Comparison of ENCODE assay signal across 9 cellular contexts in the genomic region with DNA sequence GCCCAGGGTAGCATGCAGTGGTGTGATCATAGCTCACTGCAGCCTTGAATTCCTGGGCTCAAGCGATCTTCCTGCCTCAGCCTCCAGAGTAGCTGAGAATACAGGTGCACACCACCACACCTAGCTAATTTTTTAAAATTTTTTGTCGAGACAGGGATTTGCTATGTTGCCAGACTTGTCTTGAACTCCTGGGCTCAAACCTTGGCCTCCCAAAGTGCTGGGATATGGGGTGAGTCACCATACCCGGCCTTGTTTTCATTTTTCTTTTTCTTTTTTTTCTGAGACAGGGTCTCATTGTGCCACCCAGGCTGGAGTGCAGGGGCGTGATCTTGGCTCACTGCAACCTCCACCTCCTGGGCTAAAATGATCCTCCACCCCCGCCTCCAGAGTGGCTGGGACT.
"Had no signal": no experiment of that assay in that cellular context is flagged by ENCODE, and none has a peak within 500 bp of the region (broad histone marks: within the 10 kb centered on the region; RNA-seq: fewer than 3 reads in every experiment).

No MANE protein-coding gene starts in this region.

- H3K4me2 ChIP-seq: GM23338 had no signal

- DNase-seq: GM23248, GOT3, H7, H9, HCEC 1CT, HFFc6 had no signal

- H3K9ac ChIP-seq: GM23248 had no signal

- H2AFZ ChIP-seq: GM23248, GM23338 had no signal

- H3K4me3 ChIP-seq: GM23248, GM23338, HAP-1 had no signal

- H3K27ac ChIP-seq: GM23248 had no signal

- H3K36me3 ChIP-seq: HAP-1 had no signal

- ATAC-seq: GM23338, HCT116 had no signal

- H3K9me3 ChIP-seq: HAP-1 had no signal
